Comparison of ENCODE assay signal across 22 cellular contexts in genomic region chr10:96716396-96716795, GRCh38. TPM values are rescaled to one million over a fixed set of nuclear protein-coding genes. Genes with fewer than 3 reads are reported as not detected.
DNase-seq lines count a peak whose midpoint lies in the region; ATAC-seq and TF ChIP-seq lines count a peak whose summit lies in the region.
"Had no signal": no experiment of that assay in that cellular context is flagged by ENCODE, and none has a peak within 500 bp of the region (broad histone marks: within the 10 kb centered on the region; RNA-seq: fewer than 3 reads in every experiment).

No MANE protein-coding gene starts in this region.

- CTCF ChIA-PET in OCI-LY7 (lab: Charles Lee; ENCODE audit: unreplicated experiment): no interaction called here
- CTCF ChIA-PET in naive thymus-derived CD4-positive, alpha-beta T cell (lab: Charles Lee): interaction anchor here (0.6 to 0.7 kb wide), 2 partner anchors 495 to 913 kb away, joined by 3 to 6 read pairs; no protein-coding TSS in a partner anchor

- peaks cover 40% of the 10 kb centered on the region for H3F3A ChIP-seq in DOHH2 (ENCODE audit: control insufficient read depth, insufficient read depth)

- H3K9me3 Mint-ChIP-seq in effector memory CD8-positive, alpha-beta T cell: no peaks in the 10 kb centered on the region
- H3K9me3 Mint-ChIP-seq in naive thymus-derived CD4-positive, alpha-beta T cell: peaks cover 0 to 1% (median 0%) of the 10 kb centered on the region in 11 donors
- H3K9me3 Mint-ChIP-seq: activated T-cell treated with anti-CD3 and anti-CD28 coated beads, Interleukin-2, amount 50 U/mL, for 72 hours; nephron progenitor cell had no signal

- H3K27ac ChIP-seq in DOHH2 (ENCODE audit: low read depth, low read length) (peak overlapping the region; percentile 98), OCI-LY7 (ENCODE audit: low read depth, low read length, poor library complexity, severe bottlenecking) (peak overlapping the region; percentile 91)
- no peak overlapping the region for H3K27ac ChIP-seq in naive thymus-derived CD4-positive, alpha-beta T cell (ENCODE audit: low read depth, low read length)
- H3K27ac ChIP-seq: ascending aorta, KMS-11 had no signal

- DNase-seq in OCI-LY7 (ENCODE audit: low spot score): no peak
- DNase-seq in effector memory CD8-positive, alpha-beta T cell: no peak
- peak; percentile 20 for DNase-seq in retinal pigment epithelial cell (ENCODE audit: low read depth)
- DNase-seq in naive thymus-derived CD4-positive, alpha-beta T cell: no peak
- DNase-seq in NCI-H345 treated with DMSO at 0.1 percent for 48 hours (lab: John Stamatoyannopoulos, UW; ENCODE audit: unreplicated experiment): no peak
- DNase-seq in NOMO-1 treated with dmso at 0.1 percent for 144 hours (lab: John Stamatoyannopoulos, UW; ENCODE audit: unreplicated experiment): no peak
- DNase-seq: activated naive CD4-positive, alpha-beta T cell treated with anti-CD3 and anti-CD28 coated beads, Interleukin-2, amount 50 U/mL, for 16 hours; activated T-cell treated with anti-CD3 and anti-CD28 coated beads, Interleukin-2, amount 50 U/mL, for 72 hours; GF-D8; mesendoderm; NCI-H1048; NCI-H187 treated with DMSO at 0.1 percent for 48 hours; NCI-H2227 treated with DMSO at 0.1 percent for 48 hours; nephron progenitor cell; Peyer's patch; stimulated activated CD4-positive, alpha-beta T cell treated with anti-CD3 and anti-CD28 coated beads, Interleukin-4, amount 100 ng/mL, for 4 hours had no signal

- H3K36me3 Mint-ChIP-seq in effector memory CD8-positive, alpha-beta T cell (ENCODE audit: insufficient read depth): peaks cover 20% of the 10 kb centered on the region
- no peaks in the 10 kb centered on the region for H3K36me3 Mint-ChIP-seq in naive thymus-derived CD4-positive, alpha-beta T cell

- H4K20me1 ChIP-seq in DOHH2 (ENCODE audit: control insufficient read depth, insufficient read depth, low read depth, low read length) (peaks cover 3% of the 10 kb centered on the region; the same call in 1 of the 2 replicates), OCI-LY7 (ENCODE audit: insufficient read depth, low read length) (peaks cover 19% of the 10 kb centered on the region)

- H3K36me3 ChIP-seq in DOHH2 (ENCODE audit: control insufficient read depth, low read length) (peaks cover 73% of the 10 kb centered on the region), OCI-LY7 (ENCODE audit: insufficient read depth, low read length) (peaks cover 66% of the 10 kb centered on the region)
- no peaks in the 10 kb centered on the region for H3K36me3 ChIP-seq in naive thymus-derived CD4-positive, alpha-beta T cell (ENCODE audit: control insufficient read depth in 2 of 3, insufficient read depth in 3 of 3, low read length in 3 of 3)
- H3K36me3 ChIP-seq: ascending aorta, Peyer's patch had no signal

- BruUV-seq in OCI-LY7 (replicated peaks; lab: Mats Ljungman, UMichigan): no TSS peak

- peaks cover 71% of the 10 kb centered on the region for H3K4me1 ChIP-seq in DOHH2 (ENCODE audit: control insufficient read depth, low read length)
- H3K4me1 ChIP-seq in OCI-LY7 (ENCODE audit: insufficient read depth, low read length, poor library complexity, severe bottlenecking): peaks cover 49% of the 10 kb centered on the region
- peaks cover 5 to 17% of the 10 kb centered on the region in 2 donors for H3K4me1 ChIP-seq in naive thymus-derived CD4-positive, alpha-beta T cell (ENCODE audit: control insufficient read depth in 2 of 2, insufficient read depth in 2 of 2, low read length in 2 of 2)

- H2AFZ ChIP-seq in OCI-LY7 (ENCODE audit: low read length): no peak overlapping the region

- H3K9me2 ChIP-seq in DOHH2 (replicated peaks; ENCODE audit: control insufficient read depth, low read length): no peaks in the 10 kb centered on the region
- no peaks in the 10 kb centered on the region for H3K9me2 ChIP-seq in OCI-LY7 (ENCODE audit: insufficient read depth, low read length)

- peak overlapping the region; percentile 8 to 53 for H3K4me3 Mint-ChIP-seq in effector memory CD8-positive, alpha-beta T cell
- H3K4me3 Mint-ChIP-seq in naive thymus-derived CD4-positive, alpha-beta T cell: peak overlapping the region in 1 of 10 donors; percentile 14
- H3K4me3 Mint-ChIP-seq: nephron progenitor cell had no signal

- H3K9me3 ChIP-seq in DOHH2 (ENCODE audit: control insufficient read depth, insufficient read depth, low read length) (no peaks in the 10 kb centered on the region), OCI-LY7 (ENCODE audit: low read length) (no peaks in the 10 kb centered on the region)
- no peaks in the 10 kb centered on the region for H3K9me3 ChIP-seq in naive thymus-derived CD4-positive, alpha-beta T cell (ENCODE audit: control insufficient read depth in 2 of 3, low read length in 3 of 3)
- H3K9me3 ChIP-seq: ascending aorta, Peyer's patch had no signal

- peak overlapping the region in 1 of 2 donors; percentile 99 for H3K27ac Mint-ChIP-seq in effector memory CD8-positive, alpha-beta T cell
- H3K27ac Mint-ChIP-seq in naive thymus-derived CD4-positive, alpha-beta T cell: peak overlapping the region in 1 of 9 donors; percentile 77
- H3K27ac Mint-ChIP-seq: activated T-cell treated with anti-CD3 and anti-CD28 coated beads, Interleukin-2, amount 50 U/mL, for 72 hours; nephron progenitor cell had no signal

- intact Hi-C loops in OCI-LY7 (cut with micrococcal nuclease; ENCODE audit: unreplicated experiment): no loop called here
- intact Hi-C loops in naive thymus-derived CD4-positive, alpha-beta T cell (cut with micrococcal nuclease): no loop called here

- H3K4me2 ChIP-seq in DOHH2 (ENCODE audit: low read length) (peak overlapping the region; percentile 97), OCI-LY7 (ENCODE audit: low read length) (peak overlapping the region; percentile 38)
- H3K4me2 ChIP-seq: KMS-11 had no signal

- TF ChIP-seq CTCF in DOHH2 (IDR thresholded peaks at IDR 0.05; ENCODE audit: low read depth, low read length, poor library complexity, severe bottlenecking) (no peak), OCI-LY7 (conservative IDR thresholded peaks at IDR 0.05; ENCODE audit: low read length) (no peak), retinal pigment epithelial cell (conservative IDR thresholded peaks at IDR 0.05; ENCODE audit: low read depth, low read length) (no peak)

- POLR2A ChIA-PET in OCI-LY7 (lab: Charles Lee): interaction anchor here (0.6 to 3.7 kb wide), 10 partner anchors 11 to 414 kb away, joined by 3 to 29 read pairs (median 5); no protein-coding TSS in a partner anchor
- POLR2A ChIA-PET in naive thymus-derived CD4-positive, alpha-beta T cell (lab: Charles Lee): no interaction called here

- H3K27me3 Mint-ChIP-seq in effector memory CD8-positive, alpha-beta T cell: no peaks in the 10 kb centered on the region
- peaks cover 0 to 16% (median 0%) of the 10 kb centered on the region in 5 donors for H3K27me3 Mint-ChIP-seq in naive thymus-derived CD4-positive, alpha-beta T cell

- H3K4me3 ChIP-seq in DOHH2 (ENCODE audit: low read length) (peak overlapping the region; percentile 88), OCI-LY7 (ENCODE audit: low read depth, low read length, poor library complexity, severe bottlenecking) (peak overlapping the region; percentile 87), retinal pigment epithelial cell (ENCODE audit: low read length) (no peak overlapping the region)
- no peak overlapping the region for H3K4me3 ChIP-seq in naive thymus-derived CD4-positive, alpha-beta T cell (ENCODE audit: low read length)
- H3K4me3 ChIP-seq: ascending aorta, Peyer's patch had no signal

- ATAC-seq in effector memory CD8-positive, alpha-beta T cell (replicated peaks): no peak
- no peak for ATAC-seq in naive thymus-derived CD4-positive, alpha-beta T cell
- ATAC-seq in GM21576 (IDR thresholded peaks at IDR 0.05; ENCODE audit: unreplicated experiment): no peak
- ATAC-seq: activated CD4-positive, CD25-positive, alpha-beta regulatory T cell treated with anti-CD3 and anti-CD28 coated beads, Interleukin-2, amount 50 U/mL, for 24 hours; activated T-cell treated with anti-CD3 and anti-CD28 coated beads, Interleukin-2, amount 50 U/mL, for 72 hours; esophagus mucosa had no signal

- no peaks in the 10 kb centered on the region for H3K27me3 ChIP-seq in DOHH2 (ENCODE audit: control insufficient read depth, low read length)
- H3K27me3 ChIP-seq in naive thymus-derived CD4-positive, alpha-beta T cell (ENCODE audit: control insufficient read depth in 2 of 2, insufficient read depth in 2 of 2, low read length in 2 of 2): no peaks in the 10 kb centered on the region
- H3K27me3 ChIP-seq: ascending aorta, Peyer's patch had no signal

- H3K79me2 ChIP-seq in DOHH2 (ENCODE audit: control insufficient read depth, low read length): peaks cover 91% of the 10 kb centered on the region
- peaks cover 83% of the 10 kb centered on the region for H3K79me2 ChIP-seq in OCI-LY7 (ENCODE audit: insufficient read depth, low read depth, low read length)

- H3K4me1 Mint-ChIP-seq in effector memory CD8-positive, alpha-beta T cell (ENCODE audit: low read depth in 2 of 2): peaks cover 44 to 54% of the 10 kb centered on the region in 2 donors
- peaks cover 10 to 30% (median 19%) of the 10 kb centered on the region in 7 donors for H3K4me1 Mint-ChIP-seq in naive thymus-derived CD4-positive, alpha-beta T cell

RNA-seq across cellular contexts. Expression of gene PIK3AP1, which starts 3.9 kb away (rescaled TPM):
- total RNA-seq in OCI-LY7 (2014; rRNA removed; shearing (Covaris generic)): 132 and 152 TPM in 2 replicates
- 111 and 140 TPM in 2 replicates for total RNA-seq in OCI-LY7 (2022)
- total RNA-seq in naive thymus-derived CD4-positive, alpha-beta T cell: 10 to 100 TPM in 1 of 5 experiments, 1 to 10 TPM in 4; 2.5 to 68.1 (median 6.9) TPM
- polyA plus RNA-seq in naive thymus-derived CD4-positive, alpha-beta T cell: under 1 TPM; 0.46 to 0.57 TPM

Comparison
In these comparisons a context has a peak if more than half of its experiments do, and no peak if none do; other contexts are left out.
1. H3K4me3 ChIP-seq: peak in DOHH2 (single experiment) and OCI-LY7 (single experiment); none in retinal pigment epithelial cell (single experiment) and naive thymus-derived CD4-positive, alpha-beta T cell (single experiment).